Comparison of ENCODE assay signal across 17 cellular contexts in the genomic region with DNA sequence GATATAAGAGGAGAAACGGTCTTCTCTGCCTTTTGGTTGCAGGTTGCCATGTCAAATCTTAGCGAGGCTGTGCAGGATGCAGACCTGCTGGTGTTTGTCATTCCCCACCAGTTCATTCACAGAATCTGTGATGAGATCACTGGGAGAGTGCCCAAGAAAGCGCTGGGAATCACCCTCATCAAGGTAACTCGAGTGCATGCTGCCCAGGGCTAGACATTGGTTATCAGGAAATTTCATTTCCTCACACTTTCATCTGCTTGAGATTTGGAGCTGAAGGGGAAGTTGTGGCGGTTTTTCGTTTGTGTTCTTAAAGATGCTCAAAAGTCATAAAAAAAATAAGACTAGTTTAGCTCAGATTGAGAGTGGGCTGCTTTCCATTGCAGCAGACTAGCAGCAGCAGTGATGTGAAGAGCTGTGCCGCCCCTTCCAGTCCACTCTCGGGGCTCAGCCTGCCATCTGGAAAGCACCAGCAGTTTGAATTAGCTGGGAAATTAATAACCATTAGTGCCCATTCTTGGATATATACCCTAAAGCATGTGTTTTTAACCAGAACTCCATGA. TPM values are rescaled to one million over a fixed set of nuclear protein-coding genes. Genes with fewer than 3 reads are reported as not detected.
DNase-seq lines count a peak whose midpoint lies in the region; ATAC-seq and TF ChIP-seq lines count a peak whose summit lies in the region.
"Had no signal": no experiment of that assay in that cellular context is flagged by ENCODE, and none has a peak within 500 bp of the region (broad histone marks: within the 10 kb centered on the region; RNA-seq: fewer than 3 reads in every experiment).

No MANE protein-coding gene starts in this region.

- H3K4me1 ChIP-seq in lung (ENCODE audit: control insufficient read depth in 2 of 2, insufficient read depth in 2 of 2, low read length in 2 of 2) (peaks cover 5 to 12% of the 10 kb centered on the region in 2 donors), GM23248 (ENCODE audit: insufficient read depth) (no peaks in the 10 kb centered on the region), HAP-1 (no peaks in the 10 kb centered on the region)
- H3K4me1 ChIP-seq: A549 had no signal

- H2AFZ ChIP-seq in GM23248, result no peak overlapping the region

- DNase-seq in NOMO-1 treated with DMSO at 0.1 percent for 48 hours (lab: John Stamatoyannopoulos, UW; ENCODE audit: unreplicated experiment) (peak; percentile 51), NOMO-1 treated with dmso at 0.1 percent for 144 hours (lab: John Stamatoyannopoulos, UW; ENCODE audit: unreplicated experiment) (no peak), M059J (ENCODE audit: low read depth) (peak; percentile 11), lung (ENCODE audit: low spot score) (no peak), NCI-H1694 (lab: John Stamatoyannopoulos, UW) (no peak), GM23248 (no peak), HAP-1 (ENCODE audit: low spot score in 2 of 2) (no peak)
- peak; percentile 2 for DNase-seq in activated CD8-positive, alpha-beta T cell treated with anti-CD3 and anti-CD28 coated beads for 36 hours
- DNase-seq: activated gamma-delta T cell treated with Interleukin-2 at 50 U/mL for 16 hours; gastrocnemius medialis; MM.1S; NCI-H2171; SHP77; stimulated activated CD4-positive, alpha-beta T cell treated with anti-CD3 and anti-CD28 coated beads, Interleukin-1b, Interleukin-23, amount 100 ng/mL, for 48 hours; T-helper 9 cell had no signal

- peaks cover 19% of the 10 kb centered on the region for H3K4me1 Mint-ChIP-seq in activated CD8-positive, alpha-beta T cell treated with anti-CD3 and anti-CD28 coated beads for 36 hours (ENCODE audit: low read depth)

- H3K4me3 ChIP-seq in lung (no peak overlapping the region), GM23248 (no peak overlapping the region), HAP-1 (no peak overlapping the region)
- H3K4me3 ChIP-seq: A549, gastrocnemius medialis had no signal

- H3K27ac ChIP-seq in lung (ENCODE audit: low read depth in 1 of 2, low read length in 1 of 2) (no peak overlapping the region), GM23248 (no peak overlapping the region)
- H3K27ac ChIP-seq: A549 had no signal

- WGBS in lung, 2 donors, result 21 to 40% methylated on average over 8 of the region's 8 CpGs
- WGBS in GM23248 (ENCODE audit: low coverage in 1 of 2, low lambda C conversion rate in 2 of 2, missing lambda C conversion rate in 2 of 2), 2 experiments, result 76 to 81% methylated on average over 8 of the region's 8 CpGs

- POLR2A ChIA-PET in activated CD8-positive, alpha-beta T cell treated with anti-CD3 and anti-CD28 coated beads for 36 hours (lab: Charles Lee), result no interaction called here

- H3K36me3 Mint-ChIP-seq in activated CD8-positive, alpha-beta T cell treated with anti-CD3 and anti-CD28 coated beads for 36 hours (ENCODE audit: low read depth), result peaks cover 21% of the 10 kb centered on the region

- H3K27me3 Mint-ChIP-seq in activated CD8-positive, alpha-beta T cell treated with anti-CD3 and anti-CD28 coated beads for 36 hours, result no peaks in the 10 kb centered on the region
- H3K27me3 Mint-ChIP-seq: central memory CD8-positive, alpha-beta T cell had no signal

- H3K36me3 ChIP-seq in lung (ENCODE audit: control insufficient read depth in 2 of 2, insufficient read depth in 2 of 2, low read length in 2 of 2) (peaks cover 2 to 3% of the 10 kb centered on the region in 2 donors), GM23248 (ENCODE audit: low read depth) (no peaks in the 10 kb centered on the region), HAP-1 (replicated peaks) (no peaks in the 10 kb centered on the region)

- TF ChIP-seq CTCF in activated CD8-positive, alpha-beta T cell treated with anti-CD3 and anti-CD28 coated beads for 36 hours (IDR thresholded peaks at IDR 0.05), result no peak
- TF ChIP-seq CTCF in lung (IDR thresholded peaks at IDR 0.05; ENCODE audit: control extremely low read depth, extremely low read depth), result no peak

- CTCF ChIA-PET in activated CD8-positive, alpha-beta T cell treated with anti-CD3 and anti-CD28 coated beads for 36 hours (lab: Charles Lee), result interaction anchor here (1.4 kb wide), 1 partner anchor 120 kb away, joined by 12 read pairs; no protein-coding TSS in a partner anchor

- H3K27ac Mint-ChIP-seq in activated CD8-positive, alpha-beta T cell treated with anti-CD3 and anti-CD28 coated beads for 36 hours, result no peak overlapping the region

- no peaks in the 10 kb centered on the region for H3K9me2 ChIP-seq in GM23248 (ENCODE audit: insufficient read depth)

- H3K9ac ChIP-seq in GM23248, result no peak overlapping the region

- no peaks in the 10 kb centered on the region for H3K9me3 Mint-ChIP-seq in activated CD8-positive, alpha-beta T cell treated with anti-CD3 and anti-CD28 coated beads for 36 hours
- H3K9me3 Mint-ChIP-seq: central memory CD8-positive, alpha-beta T cell had no signal

- H3K79me2 ChIP-seq in GM23248 (ENCODE audit: insufficient read depth), result no peaks in the 10 kb centered on the region

- no peaks in the 10 kb centered on the region for H4K20me1 ChIP-seq in GM23248 (ENCODE audit: insufficient read depth)

- no peaks in the 10 kb centered on the region for H3K9me3 ChIP-seq in lung (ENCODE audit: control insufficient read depth in 2 of 2, insufficient read depth in 1 of 2, low read length in 1 of 2)
- no peaks in the 10 kb centered on the region for H3K9me3 ChIP-seq in GM23248 (ENCODE audit: low read depth)
- 0 out of 2 replicates have a peak, but pooled peaks cover 4% of the 10 kb centered on the region for H3K9me3 ChIP-seq in HAP-1
- H3K9me3 ChIP-seq: A549, gastrocnemius medialis had no signal

- H3K27me3 ChIP-seq in lung (ENCODE audit: control insufficient read depth, insufficient read depth) (no peaks in the 10 kb centered on the region), GM23248 (replicated peaks; ENCODE audit: insufficient read depth) (no peaks in the 10 kb centered on the region), HAP-1 (ENCODE audit: low read depth) (no peaks in the 10 kb centered on the region)
- H3K27me3 ChIP-seq: gastrocnemius medialis had no signal

- in situ Hi-C loops in GM23248 (cut with MboI) (loop anchor here (25.0 kb wide), 1 partner anchor 526 kb away; no protein-coding TSS in a partner anchor), HAP-1 (cut with MboI; ENCODE audit: low sequenced_read_pairs) (loop anchor here (10.0 to 25.0 kb wide), 2 partner anchors 114 to 526 kb away; no protein-coding TSS in a partner anchor)

- H3F3A ChIP-seq in GM23248 (ENCODE audit: insufficient read depth), result no peaks in the 10 kb centered on the region

- ATAC-seq in activated CD8-positive, alpha-beta T cell treated with anti-CD3 and anti-CD28 coated beads for 36 hours, result no peak
- peak; percentile 34 for ATAC-seq in lung (ENCODE audit: insufficient read depth, low FRiP score)
- ATAC-seq: A549, gastrocnemius medialis had no signal

- intact Hi-C loops in activated CD8-positive, alpha-beta T cell treated with anti-CD3 and anti-CD28 coated beads for 36 hours (cut with micrococcal nuclease), result no loop called here

- H3K4me2 ChIP-seq in GM23248 (ENCODE audit: unreplicated experiment), result no peak overlapping the region
- H3K4me2 ChIP-seq: A549 had no signal

- H3K4me3 Mint-ChIP-seq in activated CD8-positive, alpha-beta T cell treated with anti-CD3 and anti-CD28 coated beads for 36 hours, result no peak overlapping the region
- H3K4me3 Mint-ChIP-seq: central memory CD8-positive, alpha-beta T cell had no signal

RNA-seq across cellular contexts. Expression of gene GPD1L, which starts 32.2 kb away (rescaled TPM):
- 3.1 and 14.5 TPM in 2 replicates for total RNA-seq in M059J (2014; rRNA removed; shearing (Covaris generic))
- total RNA-seq in activated CD8-positive, alpha-beta T cell treated with anti-CD3 and anti-CD28 coated beads for 36 hours, result 10 to 100 TPM in 1 of 2 experiments, 1 to 10 TPM in 1; 9.2 to 10.2 TPM
- 10 to 100 TPM; 46.7 to 58.8 TPM for total RNA-seq in lung
- polyA plus RNA-seq in lung, result 10 to 100 TPM; 20.5 to 27.4 TPM
- total RNA-seq in GM23248 (2014; rRNA removed; shearing (Covaris generic)), result 3.5 and 3.9 TPM in 2 replicates
- 2.4 TPM in 2 replicates for polyA plus RNA-seq in GM23248 (2016; fragmentation: Nextera tagmentation; extraction: Ambion mirVana)

Comparison
In these comparisons a context has a peak if more than half of its experiments do, and no peak if none do; other contexts are left out.
1. DNase-seq: peak in NOMO-1 treated with DMSO at 0.1 percent for 48 hours (single experiment), M059J (single experiment) and activated CD8-positive, alpha-beta T cell treated with anti-CD3 and anti-CD28 coated beads for 36 hours (single experiment); none in NOMO-1 treated with dmso at 0.1 percent for 144 hours (single experiment), lung (single experiment), NCI-H1694 (single experiment), GM23248 (single experiment) and HAP-1 (0 of 2).